23 cellular contexts compared by ENCODE assay signal in the genomic region with DNA sequence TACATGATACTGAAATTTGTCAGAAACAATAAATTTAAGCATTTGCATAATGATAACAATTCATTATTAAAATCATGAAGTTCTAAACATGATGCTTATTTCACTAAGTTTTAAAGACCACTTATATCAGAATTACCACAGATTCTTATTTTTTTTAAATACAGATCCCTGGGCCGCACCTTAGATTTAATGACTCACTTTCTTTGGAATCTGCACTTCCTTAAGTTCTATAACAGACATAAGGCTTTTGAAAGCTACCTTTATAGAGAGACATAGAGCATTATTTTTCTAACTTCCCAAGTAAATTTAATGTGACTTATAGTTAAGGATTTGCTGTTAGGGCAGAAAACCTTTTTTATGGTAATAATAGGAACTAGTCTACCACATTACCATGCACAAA.
"Had no signal": no experiment of that assay in that cellular context is flagged by ENCODE, and none has a peak within 500 bp of the region (broad histone marks: within the 10 kb centered on the region; RNA-seq: fewer than 3 reads in every experiment).

No MANE protein-coding gene starts in this region.

- DNase-seq: effector CD4-positive, alpha-beta T cell; endodermal cell; gastrocnemius medialis; heart right ventricle; immature natural killer cell; kidney; naive thymus-derived CD4-positive, alpha-beta T cell; nephron progenitor cell; retina; stimulated activated CD4-positive, alpha-beta T cell treated with anti-CD3 and anti-CD28 coated beads, Interleukin-2, amount 100 ng/mL, for 24 hours; stimulated activated CD4-positive, alpha-beta T cell treated with anti-CD3 and anti-CD28 coated beads, Interleukin-4, amount 100 ng/mL, for 4 hours; stimulated activated naive B cell treated with anti-CD40 and anti-IgM and Interleukin-4, amounts not matched to agents 10 μg/mL and 1 μg/mL and 100 μg/mL, for 72 hours; stomach; substantia nigra; transverse colon had no signal

- H3K27ac ChIP-seq: coronary artery, gastrocnemius medialis, heart right ventricle, parathyroid adenoma, prostate gland, skin epidermis, stomach, thoracic aorta, transverse colon had no signal

- H3K9ac ChIP-seq: parathyroid adenoma had no signal

- H3K4me3 ChIP-seq: coronary artery, gastrocnemius medialis, heart right ventricle, prostate gland, skin epidermis, stomach, thoracic aorta, transverse colon had no signal

- H3K9me3 ChIP-seq: gastrocnemius medialis, heart right ventricle, prostate gland, stomach, thoracic aorta, transverse colon had no signal

- H3K36me3 ChIP-seq: gastrocnemius medialis, heart right ventricle, prostate gland, stomach, thoracic aorta, transverse colon had no signal

- FAIRE-seq: endothelial cell of umbilical vein had no signal

- H3K4me1 ChIP-seq: gastrocnemius medialis, heart right ventricle, parathyroid adenoma, prostate gland, stomach, transverse colon had no signal

- H2AFZ ChIP-seq: parathyroid adenoma had no signal

- H3K79me2 ChIP-seq: parathyroid adenoma had no signal

- ATAC-seq: esophagus mucosa; gastrocnemius medialis; heart right ventricle; naive thymus-derived CD4-positive, alpha-beta T cell; sciatic nerve; stimulated activated naive B cell treated with anti-CD40 and anti-IgM and Interleukin-4, amounts not matched to agents 10 μg/mL and 1 μg/mL and 100 μg/mL, for 72 hours had no signal

- H3K27me3 ChIP-seq: gastrocnemius medialis, transverse colon had no signal
